8 cellular contexts compared by ENCODE assay signal in the genomic region with DNA sequence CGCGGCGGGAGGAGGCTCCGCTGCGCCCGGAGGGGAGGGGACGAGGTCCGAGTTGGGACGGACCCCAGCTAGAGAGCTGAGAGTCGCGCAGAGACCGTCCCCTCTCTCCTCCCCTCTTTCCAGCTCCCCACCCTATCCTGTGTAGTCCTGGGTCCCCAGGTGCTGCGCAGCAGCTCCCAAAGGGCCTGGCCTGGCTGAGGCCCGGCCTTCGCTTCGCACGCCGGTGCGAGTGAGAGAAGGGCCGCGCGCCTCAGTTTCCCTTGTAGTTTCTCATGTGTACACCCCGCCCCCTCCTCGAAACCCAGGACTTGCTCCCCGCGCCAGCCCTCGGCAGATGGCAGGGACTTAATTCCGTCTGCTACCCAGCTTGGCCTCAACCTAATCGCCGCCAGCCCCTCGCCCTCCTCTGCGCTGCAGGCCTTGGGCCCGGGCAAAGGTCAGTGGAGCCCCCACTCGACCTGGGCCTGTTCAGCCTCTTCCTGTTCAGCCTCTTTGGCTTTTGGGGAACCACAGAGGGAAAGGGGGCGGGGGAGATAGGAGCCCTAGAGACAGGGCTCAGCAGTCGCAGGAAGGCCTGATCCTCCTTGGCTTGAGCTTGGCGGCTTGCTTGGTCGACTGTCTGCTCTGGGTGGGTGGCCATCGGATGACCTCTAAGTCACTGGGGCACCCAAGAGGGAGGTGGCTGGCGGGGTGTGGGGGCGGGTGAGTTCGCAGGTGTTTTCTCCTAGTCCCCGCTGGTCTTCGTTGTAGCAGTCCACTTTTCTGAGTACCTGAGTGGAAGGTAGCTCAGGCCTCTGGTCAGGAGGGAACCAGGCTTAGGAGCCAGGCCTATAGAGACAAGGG. TPM values are rescaled to one million over a fixed set of nuclear protein-coding genes. Genes with fewer than 3 reads are reported as not detected.
A peak's percentile ranks its signal among the peaks of the same experiment; 100 is the strongest.
DNase-seq lines count a peak whose midpoint lies in the region; ATAC-seq and TF ChIP-seq lines count a peak whose summit lies in the region.

No MANE protein-coding gene starts in this region.

- H3K36me3 ChIP-seq in CD4-positive, alpha-beta memory T cell (ENCODE audit: insufficient read depth, low read length) = peaks cover 24% of the 10 kb centered on the region
- H3K36me3 ChIP-seq in H7 (replicated peaks; ENCODE audit: control insufficient read depth, insufficient read depth, low read length) = peaks cover 23% of the 10 kb centered on the region
- peaks cover 22 to 24% of the 10 kb centered on the region in 2 donors for H3K36me3 ChIP-seq in stomach smooth muscle (ENCODE audit: control insufficient read depth in 2 of 2, insufficient read depth in 2 of 2, low read length in 2 of 2)

- ATAC-seq in SK-N-SH treated with all-trans-retinoic acid at 6 μM for 48 hours (peak; percentile 3), HG03565 (IDR thresholded peaks at IDR 0.05; ENCODE audit: unreplicated experiment) (no peak), HG02610 (IDR thresholded peaks at IDR 0.05; ENCODE audit: unreplicated experiment) (no peak)

- intact Hi-C loops in CD4-positive, alpha-beta memory T cell (cut with micrococcal nuclease) = loop anchor here (1.0 to 2.0 kb wide), 2 partner anchors 93 to 508 kb away; partner anchors contain the start of genes TDRKH and VPS72

- peaks cover 14 to 47% (median 33%) of the 10 kb centered on the region in 4 donors for H3K4me1 Mint-ChIP-seq in CD4-positive, alpha-beta memory T cell

- H3K4me3 Mint-ChIP-seq in CD4-positive, alpha-beta memory T cell = peak overlapping the region; percentile 87 to 99 (median 95)

- POLR2A ChIA-PET in CD4-positive, alpha-beta memory T cell (lab: Charles Lee; ENCODE audit: partially characterized antibody) = interaction anchor here (0.5 to 4.1 kb wide), 12 partner anchors 11 to 117 kb away, joined by 3 to 50 read pairs (median 5); partner anchors contain the start of genes PI4KB, PSMB4 and PSMD4

- H3K4me1 ChIP-seq in CD4-positive, alpha-beta memory T cell (ENCODE audit: insufficient read depth, low read length) = peaks cover 25% of the 10 kb centered on the region
- peaks cover 25% of the 10 kb centered on the region for H3K4me1 ChIP-seq in stomach smooth muscle (ENCODE audit: control insufficient read depth, insufficient read depth, low read length)

- DNase-seq in CD4-positive, alpha-beta memory T cell = peak in 4 of 5 donors; percentile 14 to 54 (median 23)
- DNase-seq in H7 = peak; percentile 91
- peak in 7 of 61 donors; percentile 8 to 55 (median 36) for DNase-seq in caudate nucleus (lab: John Stamatoyannopoulos, UW)
- DNase-seq in left kidney (ENCODE audit: low read depth, low spot score) = peak; percentile 71

- no peaks in the 10 kb centered on the region for H3K27me3 Mint-ChIP-seq in CD4-positive, alpha-beta memory T cell

- no peaks in the 10 kb centered on the region for H3K27me3 ChIP-seq in CD4-positive, alpha-beta memory T cell (ENCODE audit: insufficient read depth, low read length)
- no peaks in the 10 kb centered on the region for H3K27me3 ChIP-seq in H7 (ENCODE audit: control insufficient read depth, insufficient read depth, low read length)
- H3K27me3 ChIP-seq in stomach smooth muscle (ENCODE audit: control insufficient read depth in 1 of 2, insufficient read depth in 2 of 2, low read length in 2 of 2) = no peaks in the 10 kb centered on the region

- H3K9me3 Mint-ChIP-seq in CD4-positive, alpha-beta memory T cell = peaks cover 0 to 6% (median 0%) of the 10 kb centered on the region in 8 donors

- peak overlapping the region; percentile 71 to 99 for H3K4me3 ChIP-seq in CD4-positive, alpha-beta memory T cell (ENCODE audit: low read length in 2 of 2)
- H3K4me3 ChIP-seq in H7 (ENCODE audit: insufficient read depth, low read depth, low read length) (peak overlapping the region; percentile 72), stomach smooth muscle (ENCODE audit: low read length in 2 of 2) (peak overlapping the region; percentile 87 to 99)

- no peaks in the 10 kb centered on the region for H3K9me3 ChIP-seq in CD4-positive, alpha-beta memory T cell (ENCODE audit: control insufficient read depth in 1 of 2, low read length in 2 of 2)
- H3K9me3 ChIP-seq in stomach smooth muscle (ENCODE audit: control insufficient read depth in 2 of 2, low read length in 2 of 2) = no peaks in the 10 kb centered on the region

- peak overlapping the region; percentile 85 to 97 (median 93) for H3K27ac Mint-ChIP-seq in CD4-positive, alpha-beta memory T cell

- peak overlapping the region; percentile 94 for H3K27ac ChIP-seq in CD4-positive, alpha-beta memory T cell (ENCODE audit: low read depth, low read length)
- H3K27ac ChIP-seq in caudate nucleus (ENCODE audit: low read depth, low read length) (peak overlapping the region; percentile 100), stomach smooth muscle (ENCODE audit: low read length) (peak overlapping the region; percentile 100)

- H3K36me3 Mint-ChIP-seq in CD4-positive, alpha-beta memory T cell = peaks cover 10 to 47% of the 10 kb centered on the region in 2 donors

- CTCF ChIA-PET in CD4-positive, alpha-beta memory T cell (lab: Charles Lee; ENCODE audit: partially characterized antibody) = interaction anchor here (0.6 to 6.1 kb wide), 5 partner anchors 19 to 77 kb away, joined by 3 to 56 read pairs (median 4); no protein-coding TSS in a partner anchor

- peak overlapping the region; percentile 79 to 94 for H3K9ac ChIP-seq in stomach smooth muscle (ENCODE audit: low read length in 2 of 2)

TF ChIP-seq in SK-N-SH treated with all-trans-retinoic acid at 6 μM for 48 hours, 23 proteins besides CTCF, POLR2A, EP300 and RAD21:
- TF ChIP-seq CSDC2 (CRISPR knock-in tag; IDR thresholded peaks at IDR 0.05) (no peak), OSR1 (CRISPR knock-in tag; IDR thresholded peaks at IDR 0.05) (no peak), ISL1 (CRISPR knock-in tag; IDR thresholded peaks at IDR 0.05) (no peak), ZNF565 (CRISPR knock-in tag; conservative IDR thresholded peaks at IDR 0.05; ENCODE audit: low read depth) (no peak), ESRRG (CRISPR knock-in tag; IDR thresholded peaks at IDR 0.05) (no peak), GLIS3 (CRISPR knock-in tag; IDR thresholded peaks at IDR 0.05) (no peak), ZFP3 (CRISPR knock-in tag; IDR thresholded peaks at IDR 0.05) (no peak), ZNF70 (CRISPR knock-in tag; IDR thresholded peaks at IDR 0.05) (no peak), ZC3H10 (CRISPR knock-in tag; IDR thresholded peaks at IDR 0.05) (no peak)

RNA-seq across cellular contexts. Expression of gene ZNF687, which starts 1.0 kb away (rescaled TPM):
- total RNA-seq in CD4-positive, alpha-beta memory T cell = 10 to 100 TPM; 39.2 to 39.3 TPM
- 1 to 10 TPM in 1 of 2 donors, under 1 TPM in 1; 0.36 to 1.3 TPM for polyA plus RNA-seq in CD4-positive, alpha-beta memory T cell
- 81.3 and 103 TPM in 2 replicates for total RNA-seq in H7 (2014; rRNA removed; shearing (Covaris generic))

RNA-seq across cellular contexts. Expression of gene PSMD4, which starts 28.6 kb away (rescaled TPM):
- 100 to 1,000 TPM; 143 to 151 TPM for total RNA-seq in CD4-positive, alpha-beta memory T cell
- polyA plus RNA-seq in CD4-positive, alpha-beta memory T cell = 100 to 1,000 TPM; 242 to 380 TPM
- total RNA-seq in H7 (2014; rRNA removed; shearing (Covaris generic)) = 373 and 381 TPM in 2 replicates

RNA-seq across cellular contexts. Expression of gene PI4KB, which starts 44.1 kb away (rescaled TPM):
- 10 to 100 TPM; 87.2 to 97.4 TPM for total RNA-seq in CD4-positive, alpha-beta memory T cell
- polyA plus RNA-seq in CD4-positive, alpha-beta memory T cell = 10 to 100 TPM; 56.6 to 68.8 TPM
- 33.4 and 36.2 TPM in 2 replicates for total RNA-seq in H7 (2014; rRNA removed; shearing (Covaris generic))
